8 cellular contexts compared by ENCODE assay signal in the genomic region with DNA sequence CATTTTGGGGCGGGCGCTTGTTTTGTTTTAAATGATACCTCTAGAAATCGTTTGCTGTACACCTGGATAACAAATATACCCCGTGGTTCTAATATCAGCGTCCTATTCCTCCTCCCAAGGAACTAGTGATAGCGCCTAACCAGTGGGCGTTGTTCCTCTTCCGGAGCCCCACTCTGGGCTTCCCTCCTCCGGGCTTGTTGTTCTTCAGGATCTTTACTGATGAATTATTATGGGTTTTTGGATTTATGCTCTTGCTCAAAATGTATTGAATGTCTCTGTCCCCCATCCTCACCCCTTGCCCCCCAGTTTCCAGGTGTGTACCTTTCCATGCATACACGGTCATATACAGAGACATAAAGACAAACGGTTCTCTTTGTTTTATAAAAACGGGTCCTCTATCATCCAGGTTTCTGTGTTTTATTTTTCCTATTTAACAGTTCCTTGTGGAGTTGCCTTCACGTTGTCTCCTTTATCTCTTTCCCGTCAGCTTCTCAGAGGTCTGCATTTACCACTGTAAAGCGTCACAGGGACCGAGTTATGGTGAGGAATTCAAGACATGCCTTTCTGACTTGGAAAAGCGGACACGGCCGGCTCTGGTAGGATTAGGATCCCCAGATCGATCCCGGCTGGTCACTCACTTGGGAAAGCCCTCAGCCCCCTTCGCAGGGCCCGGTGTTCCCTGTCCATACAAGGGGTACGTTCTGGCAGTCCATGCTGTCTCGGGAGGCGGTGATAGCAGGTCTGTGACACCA. TPM values are rescaled to one million over a fixed set of nuclear protein-coding genes. Genes with fewer than 3 reads are reported as not detected.
DNase-seq lines count a peak whose midpoint lies in the region; ATAC-seq and TF ChIP-seq lines count a peak whose summit lies in the region.

No MANE protein-coding gene starts in this region.

- peaks cover 2 to 20% of the 10 kb centered on the region in 2 donors for H3K36me3 Mint-ChIP-seq in CD14-positive monocyte

- H3K4me1 Mint-ChIP-seq in CD14-positive monocyte: peaks cover 72% of the 10 kb centered on the region

- H4K91ac ChIP-seq in neuronal stem cell (ENCODE audit: low read depth, low read length, poor library complexity): no peak overlapping the region

- H3K18ac ChIP-seq in neuronal stem cell (ENCODE audit: low read length): peak overlapping the region; percentile 91

- peaks cover 0 to 5% (median 0%) of the 10 kb centered on the region in 7 donors for H3K9me3 Mint-ChIP-seq in CD14-positive monocyte

- peak overlapping the region; percentile 95 for H2AFZ ChIP-seq in neuronal stem cell (ENCODE audit: low read length)
- H2AFZ ChIP-seq in MM.1S (ENCODE audit: low read length): no peak overlapping the region

- H3K4me3 Mint-ChIP-seq in CD14-positive monocyte: peak overlapping the region; percentile 84 to 95

- no peak overlapping the region for H3K14ac ChIP-seq in neuronal stem cell (ENCODE audit: low read length)

- H2BK5ac ChIP-seq in neuronal stem cell (ENCODE audit: low read length): peak overlapping the region; percentile 96

- H3K9ac ChIP-seq in endocrine pancreas (ENCODE audit: control insufficient read depth, insufficient read depth, low read length): peak overlapping the region; percentile 63
- H3K9ac ChIP-seq in neuronal stem cell (ENCODE audit: low read depth, low read length, poor library complexity): peak overlapping the region; percentile 88
- no peak overlapping the region for H3K9ac ChIP-seq in MM.1S (ENCODE audit: low read length)

- no peak overlapping the region for H3K23ac ChIP-seq in neuronal stem cell (ENCODE audit: low read depth, low read length, poor library complexity)

- no peaks in the 10 kb centered on the region for H3K36me3 ChIP-seq in endocrine pancreas (ENCODE audit: control insufficient read depth, insufficient read depth, low read length)
- H3K36me3 ChIP-seq in neuronal stem cell (replicated peaks in 1 of 2; ENCODE audit: control insufficient read depth in 2 of 2, insufficient read depth in 2 of 2, low read length in 2 of 2): no peaks in the 10 kb centered on the region
- no peaks in the 10 kb centered on the region for H3K36me3 ChIP-seq in MM.1S (replicated peaks; ENCODE audit: insufficient read depth, low read length)

- H2BK12ac ChIP-seq in neuronal stem cell (ENCODE audit: low read length): no peak overlapping the region

- DNase-seq in CD14-positive monocyte (ENCODE audit: low spot score) (no peak), NCI-H526 (lab: John Stamatoyannopoulos, UW) (peak; percentile 47 to 74), neuronal stem cell (ENCODE audit: low spot score) (no peak), NOMO-1 treated with DMSO at 0.1 percent for 48 hours (lab: John Stamatoyannopoulos, UW; ENCODE audit: unreplicated experiment) (no peak), NAMALWA (ENCODE audit: low spot score) (no peak), MM.1S (no peak)

- WGBS in neuronal stem cell (ENCODE audit: extremely low coverage in 2 of 2, insufficient read length in 2 of 2, insufficient replicate concordance in 1 of 2), 2 donors: no CpG with 5 or more reads among the region's 26 CpGs

- H3K27me3 ChIP-seq in endocrine pancreas (ENCODE audit: control insufficient read depth, insufficient read depth, low read length) (no peaks in the 10 kb centered on the region), neuronal stem cell (ENCODE audit: control insufficient read depth in 3 of 3, insufficient read depth in 3 of 3, low read depth in 1 of 3, low read length in 3 of 3) (peaks cover 0 to 45% (median 0%) of the 10 kb centered on the region in 3 experiments), MM.1S (replicated peaks; ENCODE audit: insufficient read depth, low read length) (peaks cover 13% of the 10 kb centered on the region; the same call in 1 of the 2 replicates)

- no peak overlapping the region for H3K4ac ChIP-seq in neuronal stem cell (ENCODE audit: low read length)

- H2AK5ac ChIP-seq in neuronal stem cell (ENCODE audit: low read depth, low read length): peak overlapping the region; percentile 32

- H3K27ac Mint-ChIP-seq in CD14-positive monocyte: peak overlapping the region in 5 of 7 donors; percentile 9 to 93 (median 61)

- H3K4me3 ChIP-seq in endocrine pancreas (ENCODE audit: control insufficient read depth, insufficient read depth, low read length) (peak overlapping the region; percentile 2), neuronal stem cell (ENCODE audit: low read length in 2 of 2) (peak overlapping the region; percentile 74 to 94), MM.1S (ENCODE audit: low read length) (no peak overlapping the region)

- H4K8ac ChIP-seq in neuronal stem cell (ENCODE audit: low read depth, low read length): no peak overlapping the region

- H3K79me2 ChIP-seq in MM.1S (ENCODE audit: low read length): no peaks in the 10 kb centered on the region

- TF ChIP-seq CTCF in CD14-positive monocyte (IDR thresholded peaks at IDR 0.05) (no peak), MM.1S (IDR thresholded peaks at IDR 0.05; ENCODE audit: low read length) (no peak)

- ATAC-seq in GM19035 (IDR thresholded peaks at IDR 0.05; ENCODE audit: unreplicated experiment): no peak

- no peak overlapping the region for H2BK120ac ChIP-seq in neuronal stem cell (ENCODE audit: low read depth, low read length)

- peak overlapping the region; percentile 71 for H2BK15ac ChIP-seq in neuronal stem cell (ENCODE audit: low read length)

- H3K9me2 ChIP-seq in MM.1S (replicated peaks; ENCODE audit: insufficient read depth, low read length): no peaks in the 10 kb centered on the region

- peak overlapping the region; percentile 94 for H3K4me2 ChIP-seq in neuronal stem cell (ENCODE audit: insufficient read depth, low read length, poor library complexity, severe bottlenecking)
- no peak overlapping the region for H3K4me2 ChIP-seq in MM.1S (ENCODE audit: low read depth, low read length)

- peaks cover 23 to 41% (median 25%) of the 10 kb centered on the region in 3 donors for H3K27me3 Mint-ChIP-seq in CD14-positive monocyte (ENCODE audit: low read depth in 3 of 3)

- H3K79me1 ChIP-seq in neuronal stem cell (ENCODE audit: low read depth, low read length): peaks cover 3% of the 10 kb centered on the region

- H3K27ac ChIP-seq in neuronal stem cell (replicated peaks; ENCODE audit: low read length) (peak overlapping the region; percentile 68), MM.1S (ENCODE audit: low read length) (no peak overlapping the region)

- no peaks in the 10 kb centered on the region for H4K20me1 ChIP-seq in MM.1S (ENCODE audit: insufficient read depth, low read length)

- intact Hi-C loops in CD14-positive monocyte (cut with micrococcal nuclease): no loop called here

- H3K9me3 ChIP-seq in endocrine pancreas (ENCODE audit: control insufficient read depth, low read length) (no peaks in the 10 kb centered on the region), neuronal stem cell (replicated peaks in 1 of 2; ENCODE audit: control insufficient read depth in 2 of 2, insufficient read depth in 1 of 2, low read depth in 1 of 2, low read length in 2 of 2) (no peaks in the 10 kb centered on the region), MM.1S (replicated peaks; ENCODE audit: insufficient read depth, low read length) (no peaks in the 10 kb centered on the region)

- no peaks in the 10 kb centered on the region for H3F3A ChIP-seq in MM.1S (ENCODE audit: insufficient read depth, low read length)

- H3K4me1 ChIP-seq in endocrine pancreas (ENCODE audit: control insufficient read depth, insufficient read depth, low read length) (peaks cover 18% of the 10 kb centered on the region), neuronal stem cell (ENCODE audit: control insufficient read depth in 2 of 2, insufficient read depth in 1 of 2, low read depth in 1 of 2, low read length in 2 of 2) (peaks cover 26 to 39% of the 10 kb centered on the region in 2 donors), MM.1S (ENCODE audit: low read length) (no peaks in the 10 kb centered on the region)

RNA-seq across cellular contexts. Expression of a gene that starts 0.7 kb away (rescaled TPM):
- polyA plus RNA-seq in CD14-positive monocyte: 10 to 100 TPM in 1 of 2 donors, 1 to 10 TPM in 1; 6.3 to 21.6 TPM
- 66.9 TPM for polyA plus RNA-seq in neuronal stem cell (2013, experiment 1 of 2)
- polyA plus RNA-seq in neuronal stem cell (2013, experiment 2 of 2): 64.7 TPM

Comparison
In these comparisons a context has a peak if more than half of its experiments do, and no peak if none do; other contexts are left out.
1. DNase-seq: peak in NCI-H526 (2 of 2); none in CD14-positive monocyte (single experiment), neuronal stem cell (single experiment), NOMO-1 treated with DMSO at 0.1 percent for 48 hours (single experiment), NAMALWA (single experiment) and MM.1S (single experiment).